ENCODE assay signal across 1 cellular context in the genomic region with DNA sequence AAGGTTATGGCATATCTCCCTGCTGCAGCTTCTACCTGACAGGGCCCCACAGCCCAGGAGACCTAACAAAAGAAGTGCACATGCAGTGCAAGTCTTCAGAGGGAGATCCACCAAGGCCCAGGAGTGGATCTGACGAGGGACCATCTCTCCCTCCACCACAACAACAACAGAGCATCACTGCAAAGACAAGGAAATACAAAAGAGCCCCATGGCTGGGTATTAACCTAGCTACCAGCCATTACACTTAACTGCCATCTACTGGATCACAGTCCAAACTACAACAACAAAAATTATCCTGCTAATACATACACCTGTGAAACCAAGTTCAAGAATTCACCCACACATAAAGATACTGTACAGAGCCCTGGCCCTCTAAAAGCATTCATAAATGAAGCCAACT.
TF ChIP-seq lines count a peak whose summit lies in the region.

No MANE protein-coding gene starts in this region.

TF ChIP-seq in GM23338, 12 proteins besides CTCF, POLR2A, EP300 and RAD21 (continued from another document):
- TF ChIP-seq, protein P1, sequence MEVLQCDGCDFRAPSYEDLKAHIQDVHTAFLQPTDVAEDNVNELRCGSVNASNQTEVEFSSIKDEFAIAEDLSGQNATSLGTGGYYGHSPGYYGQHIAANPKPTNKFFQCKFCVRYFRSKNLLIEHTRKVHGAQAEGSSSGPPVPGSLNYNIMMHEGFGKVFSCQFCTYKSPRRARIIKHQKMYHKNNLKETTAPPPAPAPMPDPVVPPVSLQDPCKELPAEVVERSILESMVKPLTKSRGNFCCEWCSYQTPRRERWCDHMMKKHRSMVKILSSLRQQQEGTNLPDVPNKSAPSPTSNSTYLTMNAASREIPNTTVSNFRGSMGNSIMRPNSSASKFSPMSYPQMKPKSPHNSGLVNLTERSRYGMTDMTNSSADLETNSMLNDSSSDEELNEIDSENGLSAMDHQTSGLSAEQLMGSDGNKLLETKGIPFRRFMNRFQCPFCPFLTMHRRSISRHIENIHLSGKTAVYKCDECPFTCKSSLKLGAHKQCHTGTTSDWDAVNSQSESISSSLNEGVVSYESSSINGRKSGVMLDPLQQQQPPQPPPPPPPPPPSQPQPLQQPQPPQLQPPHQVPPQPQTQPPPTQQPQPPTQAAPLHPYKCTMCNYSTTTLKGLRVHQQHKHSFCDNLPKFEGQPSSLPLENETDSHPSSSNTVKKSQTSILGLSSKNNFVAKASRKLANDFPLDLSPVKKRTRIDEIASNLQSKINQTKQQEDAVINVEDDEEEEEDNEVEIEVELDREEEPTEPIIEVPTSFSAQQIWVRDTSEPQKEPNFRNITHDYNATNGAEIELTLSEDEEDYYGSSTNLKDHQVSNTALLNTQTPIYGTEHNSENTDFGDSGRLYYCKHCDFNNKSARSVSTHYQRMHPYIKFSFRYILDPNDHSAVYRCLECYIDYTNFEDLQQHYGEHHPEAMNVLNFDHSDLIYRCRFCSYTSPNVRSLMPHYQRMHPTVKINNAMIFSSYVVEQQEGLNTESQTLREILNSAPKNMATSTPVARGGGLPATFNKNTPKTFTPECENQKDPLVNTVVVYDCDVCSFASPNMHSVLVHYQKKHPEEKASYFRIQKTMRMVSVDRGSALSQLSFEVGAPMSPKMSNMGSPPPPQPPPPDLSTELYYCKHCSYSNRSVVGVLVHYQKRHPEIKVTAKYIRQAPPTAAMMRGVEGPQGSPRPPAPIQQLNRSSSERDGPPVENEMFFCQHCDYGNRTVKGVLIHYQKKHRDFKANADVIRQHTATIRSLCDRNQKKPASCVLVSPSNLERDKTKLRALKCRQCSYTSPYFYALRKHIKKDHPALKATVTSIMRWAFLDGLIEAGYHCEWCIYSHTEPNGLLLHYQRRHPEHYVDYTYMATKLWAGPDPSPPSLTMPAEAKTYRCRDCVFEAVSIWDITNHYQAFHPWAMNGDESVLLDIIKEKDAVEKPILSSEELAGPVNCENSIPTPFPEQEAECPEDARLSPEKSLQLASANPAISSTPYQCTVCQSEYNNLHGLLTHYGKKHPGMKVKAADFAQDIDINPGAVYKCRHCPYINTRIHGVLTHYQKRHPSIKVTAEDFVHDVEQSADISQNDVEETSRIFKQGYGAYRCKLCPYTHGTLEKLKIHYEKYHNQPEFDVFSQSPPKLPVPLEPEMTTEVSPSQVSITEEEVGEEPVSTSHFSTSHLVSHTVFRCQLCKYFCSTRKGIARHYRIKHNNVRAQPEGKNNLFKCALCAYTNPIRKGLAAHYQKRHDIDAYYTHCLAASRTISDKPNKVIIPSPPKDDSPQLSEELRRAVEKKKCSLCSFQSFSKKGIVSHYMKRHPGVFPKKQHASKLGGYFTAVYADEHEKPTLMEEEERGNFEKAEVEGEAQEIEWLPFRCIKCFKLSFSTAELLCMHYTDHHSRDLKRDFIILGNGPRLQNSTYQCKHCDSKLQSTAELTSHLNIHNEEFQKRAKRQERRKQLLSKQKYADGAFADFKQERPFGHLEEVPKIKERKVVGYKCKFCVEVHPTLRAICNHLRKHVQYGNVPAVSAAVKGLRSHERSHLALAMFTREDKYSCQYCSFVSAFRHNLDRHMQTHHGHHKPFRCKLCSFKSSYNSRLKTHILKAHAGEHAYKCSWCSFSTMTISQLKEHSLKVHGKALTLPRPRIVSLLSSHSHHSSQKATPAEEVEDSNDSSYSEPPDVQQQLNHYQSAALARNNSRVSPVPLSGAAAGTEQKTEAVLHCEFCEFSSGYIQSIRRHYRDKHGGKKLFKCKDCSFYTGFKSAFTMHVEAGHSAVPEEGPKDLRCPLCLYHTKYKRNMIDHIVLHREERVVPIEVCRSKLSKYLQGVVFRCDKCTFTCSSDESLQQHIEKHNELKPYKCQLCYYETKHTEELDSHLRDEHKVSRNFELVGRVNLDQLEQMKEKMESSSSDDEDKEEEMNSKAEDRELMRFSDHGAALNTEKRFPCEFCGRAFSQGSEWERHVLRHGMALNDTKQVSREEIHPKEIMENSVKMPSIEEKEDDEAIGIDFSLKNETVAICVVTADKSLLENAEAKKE (CRISPR knock-in tag; IDR thresholded peaks at IDR 0.05) = no peak
- TF ChIP-seq CREB1 (CRISPR knock-in tag; IDR thresholded peaks at IDR 0.05; ENCODE audit: low read depth) (no peak), EZH2 (IDR thresholded peaks at IDR 0.05; ENCODE audit: low read depth, unreplicated experiment) (no peak), NANOG (IDR thresholded peaks at IDR 0.05; ENCODE audit: borderline replicate concordance) (no peak), ZNF331 (CRISPR knock-in tag; IDR thresholded peaks at IDR 0.05; ENCODE audit: low read depth) (no peak), POLR2AphosphoS5 (IDR thresholded peaks at IDR 0.05; ENCODE audit: low read depth) (no peak), ZNF114 (CRISPR knock-in tag; IDR thresholded peaks at IDR 0.05) (no peak)
- TF ChIP-seq, protein P2, sequence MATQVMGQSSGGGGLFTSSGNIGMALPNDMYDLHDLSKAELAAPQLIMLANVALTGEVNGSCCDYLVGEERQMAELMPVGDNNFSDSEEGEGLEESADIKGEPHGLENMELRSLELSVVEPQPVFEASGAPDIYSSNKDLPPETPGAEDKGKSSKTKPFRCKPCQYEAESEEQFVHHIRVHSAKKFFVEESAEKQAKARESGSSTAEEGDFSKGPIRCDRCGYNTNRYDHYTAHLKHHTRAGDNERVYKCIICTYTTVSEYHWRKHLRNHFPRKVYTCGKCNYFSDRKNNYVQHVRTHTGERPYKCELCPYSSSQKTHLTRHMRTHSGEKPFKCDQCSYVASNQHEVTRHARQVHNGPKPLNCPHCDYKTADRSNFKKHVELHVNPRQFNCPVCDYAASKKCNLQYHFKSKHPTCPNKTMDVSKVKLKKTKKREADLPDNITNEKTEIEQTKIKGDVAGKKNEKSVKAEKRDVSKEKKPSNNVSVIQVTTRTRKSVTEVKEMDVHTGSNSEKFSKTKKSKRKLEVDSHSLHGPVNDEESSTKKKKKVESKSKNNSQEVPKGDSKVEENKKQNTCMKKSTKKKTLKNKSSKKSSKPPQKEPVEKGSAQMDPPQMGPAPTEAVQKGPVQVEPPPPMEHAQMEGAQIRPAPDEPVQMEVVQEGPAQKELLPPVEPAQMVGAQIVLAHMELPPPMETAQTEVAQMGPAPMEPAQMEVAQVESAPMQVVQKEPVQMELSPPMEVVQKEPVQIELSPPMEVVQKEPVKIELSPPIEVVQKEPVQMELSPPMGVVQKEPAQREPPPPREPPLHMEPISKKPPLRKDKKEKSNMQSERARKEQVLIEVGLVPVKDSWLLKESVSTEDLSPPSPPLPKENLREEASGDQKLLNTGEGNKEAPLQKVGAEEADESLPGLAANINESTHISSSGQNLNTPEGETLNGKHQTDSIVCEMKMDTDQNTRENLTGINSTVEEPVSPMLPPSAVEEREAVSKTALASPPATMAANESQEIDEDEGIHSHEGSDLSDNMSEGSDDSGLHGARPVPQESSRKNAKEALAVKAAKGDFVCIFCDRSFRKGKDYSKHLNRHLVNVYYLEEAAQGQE (IDR thresholded peaks at IDR 0.05; ENCODE audit: unreplicated experiment) = no peak
